ENCODE assay signal across 8 cellular contexts in the genomic region with DNA sequence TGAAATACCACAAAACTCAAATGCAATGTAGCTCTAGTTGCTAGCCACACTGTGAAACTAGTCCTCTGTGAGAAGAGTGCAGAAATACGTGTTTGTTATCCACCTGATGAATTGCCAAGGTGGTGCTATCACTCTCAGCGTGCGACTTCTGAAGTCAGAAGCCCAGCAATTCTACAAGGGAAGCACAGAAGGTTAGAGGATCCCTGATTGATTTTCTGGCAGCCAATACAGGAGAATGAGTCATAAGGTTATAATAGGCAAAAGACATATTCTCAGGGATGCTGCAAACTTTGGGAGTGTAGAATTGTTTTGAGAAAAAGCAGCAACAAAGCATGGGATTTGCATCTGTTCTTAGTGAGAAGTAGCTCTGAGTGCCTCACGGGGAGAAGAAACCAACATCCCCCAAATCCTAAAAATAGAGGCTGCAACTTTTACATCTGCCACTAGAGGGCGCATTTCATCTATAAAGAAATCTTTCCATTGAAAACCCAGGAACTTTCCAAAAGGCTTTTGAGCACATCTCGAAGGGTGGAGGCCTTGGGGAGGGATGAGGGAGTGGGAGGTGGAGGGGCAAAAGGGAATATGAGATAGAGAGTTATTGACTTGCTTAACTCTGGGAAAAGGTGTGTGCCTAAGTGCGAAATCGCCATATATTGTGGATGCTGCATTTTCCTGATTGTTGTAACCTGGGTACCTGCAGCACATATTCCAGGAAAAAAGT.
A peak's percentile ranks its signal among the peaks of the same experiment; 100 is the strongest.
DNase-seq lines count a peak whose midpoint lies in the region; ATAC-seq, FAIRE-seq and TF ChIP-seq lines count a peak whose summit lies in the region.

No MANE protein-coding gene starts in this region.

- TF ChIP-seq EP300 in H1 (IDR thresholded peaks at IDR 0.05; ENCODE audit: borderline replicate concordance in 1 of 2, low read depth in 2 of 2, low read length in 2 of 2): no peak

- no peak overlapping the region for H4K91ac ChIP-seq in H1 (replicated peaks; ENCODE audit: insufficient read length, low read length)

- H4K20me1 ChIP-seq in H1 (replicated peaks in 1 of 2; ENCODE audit: control insufficient read depth in 1 of 2, insufficient read depth in 2 of 2, low read length in 2 of 2): no peaks in the 10 kb centered on the region

- H3K23me2 ChIP-seq in H1 (ENCODE audit: low read depth, low read length): no peaks in the 10 kb centered on the region

- H3K18ac ChIP-seq in H1 (ENCODE audit: extremely low read depth, low read length): no peak overlapping the region

- TF ChIP-seq POLR2A in H1 (IDR thresholded peaks at IDR 0.05; ENCODE audit: control extremely low read depth in 1 of 2, low read depth in 2 of 2, low read length in 2 of 2): no peak

- CTCF ChIA-PET in H1 (lab: Charles Lee; ENCODE audit: partially characterized antibody): interaction anchor here (0.7 to 6.2 kb wide), 22 partner anchors 9 to 1791 kb away, joined by 3 to 44 read pairs (median 4); no protein-coding TSS in a partner anchor

- no peak overlapping the region for H3K9ac ChIP-seq in H1 (replicated peaks in 1 of 4; ENCODE audit: extremely low read depth in 1 of 4, low read depth in 3 of 4, low read length in 3 of 4)

- H3K79me2 ChIP-seq in H1 (ENCODE audit: control insufficient read depth in 1 of 2, insufficient read depth in 2 of 2, low read length in 2 of 2): no peaks in the 10 kb centered on the region

- no peaks in the 10 kb centered on the region for H3K79me1 ChIP-seq in H1 (ENCODE audit: low read depth, low read length)

- H3K4ac ChIP-seq in H1 (replicated peaks; ENCODE audit: insufficient read length, low read depth, low read length): no peak overlapping the region

- H3K14ac ChIP-seq in H1 (ENCODE audit: insufficient read length): no peak overlapping the region

- DNase-seq in activated CD8-positive, alpha-beta memory T cell treated with anti-CD3 and anti-CD28 coated beads for 24 hours: peak; percentile 59
- DNase-seq in activated CD8-positive, alpha-beta memory T cell treated with anti-CD3 and anti-CD28 coated beads, Interleukin-2, amount 50 U/mL, for 4 hours: no peak
- DNase-seq in LoVo (ENCODE audit: low spot score): peak; percentile 24
- DNase-seq in SK-MEL-5 (ENCODE audit: low read depth, low spot score): peak; percentile 67
- peak in 1 of 2 experiments; percentile 75 for DNase-seq in H1 (ENCODE audit: low read depth in 1 of 2, low spot score in 2 of 2)
- peak; percentile 36 for DNase-seq in middle frontal gyrus (ENCODE audit: extremely low spot score, low spot score)
- DNase-seq in sciatic nerve (ENCODE audit: low spot score): no peak

- H3K27ac ChIP-seq in H1 (ENCODE audit: low read depth, low read length): no peak overlapping the region

- no peak overlapping the region for H2BK20ac ChIP-seq in H1 (ENCODE audit: low read length)

- no peak overlapping the region for H3K56ac ChIP-seq in H1 (replicated peaks; ENCODE audit: insufficient read length, low read depth, low read length)

- no peak overlapping the region for H3K4me2 ChIP-seq in H1 (ENCODE audit: insufficient read depth in 1 of 2, low read depth in 2 of 2, low read length in 2 of 2)

- H3K4me1 ChIP-seq in H1 (replicated peaks in 1 of 4; ENCODE audit: control insufficient read depth in 3 of 4, insufficient read depth in 4 of 4, low read length in 3 of 4): peaks cover 0 to 3% (median 0%) of the 10 kb centered on the region in 4 experiments; a peak in 1 of 7 replicates

- in situ Hi-C loops in SK-MEL-5 (cut with HindIII; ENCODE audit: low pct_unique_long_range_greater_than_20kb, low sequenced_read_pairs): no loop called here

- no peak overlapping the region for H2BK15ac ChIP-seq in H1 (ENCODE audit: low read length)

- ATAC-seq in HG02981 (IDR thresholded peaks at IDR 0.05; ENCODE audit: unreplicated experiment) (no peak), sciatic nerve (no peak)

- POLR2A ChIA-PET in H1 (lab: Charles Lee; ENCODE audit: partially characterized antibody): no interaction called here

- H4K5ac ChIP-seq in H1 (ENCODE audit: insufficient read length, low read depth, low read length): no peak overlapping the region

- TF ChIP-seq CTCF in H1 (IDR thresholded peaks at IDR 0.05; ENCODE audit: control extremely low read depth in 1 of 3, insufficient read depth in 1 of 3, low read depth in 1 of 3, low read length in 3 of 3): peak in 2 of 3 experiments; percentile 57 to 58; a peak in 3 of 4 replicates

- H2BK5ac ChIP-seq in H1 (ENCODE audit: low read depth, low read length): no peak overlapping the region

- TF ChIP-seq RAD21 in H1 (IDR thresholded peaks at IDR 0.05 in 1 of 2, conservative IDR thresholded peaks at IDR 0.05 in 1 of 2; ENCODE audit: low read depth in 2 of 2, low read length in 2 of 2): peak; percentile 53 to 64

- H3K36me3 ChIP-seq in H1 (ENCODE audit: control insufficient read depth in 2 of 4, insufficient read depth in 4 of 4, low read length in 3 of 4): no peaks in the 10 kb centered on the region

- FAIRE-seq in H1 (lab: Jason Lieb, UNC): peak; percentile 88

- WGBS in H1 (ENCODE audit: extremely low coverage in 1 of 2, insufficient coverage in 1 of 2, insufficient read length in 1 of 2, insufficient replicate concordance in 2 of 2, low coverage in 1 of 2, low lambda C conversion rate in 2 of 2, missing lambda C conversion rate in 1 of 2), 2 experiments: 56% methylated on average over 8 of the region's 8 CpGs; no CpG with 5 or more reads in 1 of the 2 experiments

- H2BK120ac ChIP-seq in H1 (replicated peaks; ENCODE audit: low read depth, low read length): no peak overlapping the region

- no peak overlapping the region for H2AK5ac ChIP-seq in H1 (ENCODE audit: low read depth, low read length)

- H3K9me3 ChIP-seq in H1 (ENCODE audit: insufficient read depth in 2 of 2, low read depth in 1 of 2, low read length in 1 of 2): no peaks in the 10 kb centered on the region

- H2AFZ ChIP-seq in H1 (ENCODE audit: low read length): no peak overlapping the region; the same call in 1 of the 2 replicates

- intact Hi-C loops in sciatic nerve (cut with DNase I): no loop called here

- no peak overlapping the region for H4K8ac ChIP-seq in H1 (ENCODE audit: extremely low read depth, insufficient read depth, low read length)

- H3K4me3 ChIP-seq in H1 (ENCODE audit: extremely low read depth in 1 of 4, insufficient read depth in 2 of 4, low read depth in 3 of 4, low read length in 4 of 4): no peak overlapping the region

- no peak overlapping the region for H2BK12ac ChIP-seq in H1 (ENCODE audit: low read depth, low read length)

- no peaks in the 10 kb centered on the region for H3K27me3 ChIP-seq in H1 (replicated peaks in 1 of 4; ENCODE audit: control insufficient read depth in 3 of 4, extremely low read depth in 1 of 4, insufficient read depth in 3 of 4, low read length in 3 of 4)

- H3K23ac ChIP-seq in H1 (ENCODE audit: insufficient read length): no peak overlapping the region

TF ChIP-seq in H1, 55 proteins besides CTCF, POLR2A, EP300 and RAD21 (continues in another document):
- TF ChIP-seq TEAD4 (IDR thresholded peaks at IDR 0.05; ENCODE audit: low read depth, low read length) (no peak), TAF7 (optimal IDR thresholded peaks at IDR 0.05; ENCODE audit: borderline replicate concordance, low read depth, low read length) (no peak), NRF1 (IDR thresholded peaks at IDR 0.05; ENCODE audit: low read depth, low read length) (no peak), GTF2F1 (IDR thresholded peaks at IDR 0.05; ENCODE audit: borderline replicate concordance, low read depth, low read length) (no peak), HDAC6 (IDR thresholded peaks at IDR 0.05; ENCODE audit: low read depth, low read length) (no peak), BACH1 (IDR thresholded peaks at IDR 0.05; ENCODE audit: low read length) (no peak), TCF12 (IDR thresholded peaks at IDR 0.05; ENCODE audit: low read depth, low read length) (no peak)

Comparison
In these comparisons a context has a peak if more than half of its experiments do, and no peak if none do; other contexts are left out.
1. DNase-seq: peak in activated CD8-positive, alpha-beta memory T cell treated with anti-CD3 and anti-CD28 coated beads for 24 hours (single experiment), LoVo (single experiment), SK-MEL-5 (single experiment) and middle frontal gyrus (single experiment); none in activated CD8-positive, alpha-beta memory T cell treated with anti-CD3 and anti-CD28 coated beads, Interleukin-2, amount 50 U/mL, for 4 hours (single experiment) and sciatic nerve (single experiment).